In the genomic region with DNA sequence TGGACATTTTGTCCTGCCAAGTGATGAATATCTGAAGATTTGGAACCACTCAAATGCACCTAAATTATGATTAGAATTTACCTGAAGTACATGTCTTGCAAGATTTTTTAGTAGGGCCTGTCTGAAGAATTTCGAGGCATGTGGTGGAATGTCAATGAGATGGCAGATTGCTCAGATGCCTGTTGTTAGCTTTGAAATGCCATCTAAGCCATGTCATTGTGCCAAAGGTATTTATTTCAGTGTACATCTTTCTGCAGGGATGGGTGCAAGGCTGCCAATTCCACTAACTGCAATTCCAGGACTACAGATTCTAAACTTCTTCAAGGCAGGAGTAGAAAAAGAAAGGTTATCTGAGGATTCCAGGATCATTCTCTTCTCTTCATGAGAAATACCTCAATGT, we compare ENCODE assay signal across 21 cellular contexts.
"Had no signal": no experiment of that assay in that cellular context is flagged by ENCODE, and none has a peak within 500 bp of the region (broad histone marks: within the 10 kb centered on the region; RNA-seq: fewer than 3 reads in every experiment).

No MANE protein-coding gene starts in this region.

- ATAC-seq: effector memory CD8-positive, alpha-beta T cell; gastroesophageal sphincter; left ventricle myocardium superior; naive thymus-derived CD8-positive, alpha-beta T cell had no signal

- FAIRE-seq: colon, kidney, small intestine had no signal

- H3K4me3 Mint-ChIP-seq: central memory CD8-positive, alpha-beta T cell; dendritic cell treated with granulocyte-macrophage colony-stimulating factor and Interleukin-4, amounts not matched to agents 40 ng/mL and 50 ng/mL, for 4 days; effector memory CD8-positive, alpha-beta T cell; immature natural killer cell; naive thymus-derived CD8-positive, alpha-beta T cell had no signal

- H3K27ac ChIP-seq: epithelial cell of prostate, esophagus muscularis mucosa, gastroesophageal sphincter, neutrophil, right atrium auricular region, sigmoid colon had no signal

- H3K27ac Mint-ChIP-seq: dendritic cell treated with granulocyte-macrophage colony-stimulating factor and Interleukin-4, amounts not matched to agents 40 ng/mL and 50 ng/mL, for 4 days; effector memory CD8-positive, alpha-beta T cell; immature natural killer cell; naive thymus-derived CD8-positive, alpha-beta T cell had no signal

- H3K36me3 ChIP-seq: esophagus muscularis mucosa, gastroesophageal sphincter, neutrophil, right atrium auricular region, sigmoid colon had no signal

- H3K36me3 Mint-ChIP-seq: immature natural killer cell; naive thymus-derived CD8-positive, alpha-beta T cell had no signal

- H3K27me3 Mint-ChIP-seq: dendritic cell treated with granulocyte-macrophage colony-stimulating factor and Interleukin-4, amounts not matched to agents 40 ng/mL and 50 ng/mL, for 4 days had no signal

- H3K4me3 ChIP-seq: esophagus muscularis mucosa, gastroesophageal sphincter, right atrium auricular region, sigmoid colon had no signal

- DNase-seq: effector memory CD8-positive, alpha-beta T cell; glutamatergic neuron; immature natural killer cell; kidney; left colon; left ventricle myocardium superior; naive thymus-derived CD8-positive, alpha-beta T cell; posterior cingulate gyrus; sigmoid colon; small intestine; stimulated activated CD4-positive, alpha-beta T cell treated with anti-CD3 and anti-CD28 coated beads, Interleukin-12 subunit alpha, Interleukin-12 subunit beta, amount 100 ng/mL, for 4 hours; stimulated activated CD4-positive, alpha-beta T cell treated with anti-CD3 and anti-CD28 coated beads, Interleukin-2, amount 100 ng/mL, for 48 hours; stimulated activated naive CD4-positive, alpha-beta T cell treated with Interleukin-2 at 50 U/mL for 16 hours had no signal

- H3K4me1 Mint-ChIP-seq: central memory CD8-positive, alpha-beta T cell had no signal

- H3K9me3 ChIP-seq: esophagus muscularis mucosa, gastroesophageal sphincter, neutrophil, right atrium auricular region, sigmoid colon had no signal

- H3K9me3 Mint-ChIP-seq: central memory CD8-positive, alpha-beta T cell; dendritic cell treated with granulocyte-macrophage colony-stimulating factor and Interleukin-4, amounts not matched to agents 40 ng/mL and 50 ng/mL, for 4 days; effector memory CD8-positive, alpha-beta T cell; immature natural killer cell; naive thymus-derived CD8-positive, alpha-beta T cell had no signal

- H3K27me3 ChIP-seq: esophagus muscularis mucosa, gastroesophageal sphincter, neutrophil, right atrium auricular region, sigmoid colon had no signal

- H3K4me1 ChIP-seq: esophagus muscularis mucosa, gastroesophageal sphincter, right atrium auricular region had no signal
